In genomic region chr4:122334828-122335227, GRCh38 we compare ENCODE assay signal across 23 cellular contexts. TPM values are rescaled to one million over a fixed set of nuclear protein-coding genes. Genes with fewer than 3 reads are reported as not detected.
DNase-seq lines count a peak whose midpoint lies in the region; ATAC-seq and TF ChIP-seq lines count a peak whose summit lies in the region.
"Had no signal": no experiment of that assay in that cellular context is flagged by ENCODE, and none has a peak within 500 bp of the region (broad histone marks: within the 10 kb centered on the region; RNA-seq: fewer than 3 reads in every experiment).

No MANE protein-coding gene starts in this region.

- peaks cover 16% of the 10 kb centered on the region for H3K4me1 Mint-ChIP-seq in activated CD8-positive, alpha-beta T cell treated with anti-CD3 and anti-CD28 coated beads, Interleukin-2, amount 10 ng/mL, durations not matched to agents 7 days and 5 days (ENCODE audit: low read depth)
- no peaks in the 10 kb centered on the region for H3K4me1 Mint-ChIP-seq in activated CD8-positive, alpha-beta T cell treated with anti-CD3 and anti-CD28 coated beads for 36 hours (ENCODE audit: low read depth)
- H3K4me1 Mint-ChIP-seq in stimulated activated effector memory CD8-positive, alpha-beta T cell treated with anti-CD3 and anti-CD28 coated beads, Interleukin-12 subunit alpha, Interleukin-12 subunit beta, amount 100 ng/mL, for 72 hours = peaks cover 9% of the 10 kb centered on the region
- H3K4me1 Mint-ChIP-seq in immature natural killer cell = no peaks in the 10 kb centered on the region

- H3K27ac Mint-ChIP-seq in activated CD8-positive, alpha-beta T cell treated with anti-CD3 and anti-CD28 coated beads, Interleukin-2, amount 10 ng/mL, durations not matched to agents 7 days and 5 days = no peak overlapping the region
- no peak overlapping the region for H3K27ac Mint-ChIP-seq in activated CD8-positive, alpha-beta T cell treated with anti-CD3 and anti-CD28 coated beads for 36 hours
- no peak overlapping the region for H3K27ac Mint-ChIP-seq in stimulated activated effector memory CD8-positive, alpha-beta T cell treated with anti-CD3 and anti-CD28 coated beads, Interleukin-12 subunit alpha, Interleukin-12 subunit beta, amount 100 ng/mL, for 72 hours
- no peak overlapping the region for H3K27ac Mint-ChIP-seq in immature natural killer cell
- H3K27ac Mint-ChIP-seq: CD4-positive, CD25-positive, alpha-beta regulatory T cell; CD8-positive, alpha-beta memory T cell; HFFc6 had no signal

- peaks cover 38% of the 10 kb centered on the region for H3K36me3 Mint-ChIP-seq in activated CD8-positive, alpha-beta T cell treated with anti-CD3 and anti-CD28 coated beads, Interleukin-2, amount 10 ng/mL, durations not matched to agents 7 days and 5 days (ENCODE audit: low read depth)
- peaks cover 22% of the 10 kb centered on the region for H3K36me3 Mint-ChIP-seq in activated CD8-positive, alpha-beta T cell treated with anti-CD3 and anti-CD28 coated beads for 36 hours (ENCODE audit: low read depth)
- peaks cover 72% of the 10 kb centered on the region for H3K36me3 Mint-ChIP-seq in stimulated activated effector memory CD8-positive, alpha-beta T cell treated with anti-CD3 and anti-CD28 coated beads, Interleukin-12 subunit alpha, Interleukin-12 subunit beta, amount 100 ng/mL, for 72 hours
- H3K36me3 Mint-ChIP-seq in immature natural killer cell = peaks cover 27 to 52% (median 35%) of the 10 kb centered on the region in 3 donors

- intact Hi-C loops in activated CD8-positive, alpha-beta T cell treated with anti-CD3 and anti-CD28 coated beads for 36 hours (cut with micrococcal nuclease) = no loop called here

- CTCF ChIA-PET in activated CD8-positive, alpha-beta T cell treated with anti-CD3 and anti-CD28 coated beads, Interleukin-2, amount 10 ng/mL, durations not matched to agents 7 days and 5 days (lab: Charles Lee) = interaction anchor here (0.7 kb wide), 1 partner anchor 384 kb away, joined by 3 read pairs; no protein-coding TSS in a partner anchor
- CTCF ChIA-PET in activated CD8-positive, alpha-beta T cell treated with anti-CD3 and anti-CD28 coated beads for 36 hours (lab: Charles Lee) = no interaction called here

- POLR2A ChIA-PET in activated CD8-positive, alpha-beta T cell treated with anti-CD3 and anti-CD28 coated beads, Interleukin-2, amount 10 ng/mL, durations not matched to agents 7 days and 5 days (lab: Charles Lee) = no interaction called here
- POLR2A ChIA-PET in activated CD8-positive, alpha-beta T cell treated with anti-CD3 and anti-CD28 coated beads for 36 hours (lab: Charles Lee) = no interaction called here

- peak; percentile 33 for ATAC-seq in activated CD8-positive, alpha-beta T cell treated with anti-CD3 and anti-CD28 coated beads, Interleukin-2, amount 10 ng/mL, durations not matched to agents 7 days and 5 days
- no peak for ATAC-seq in activated CD8-positive, alpha-beta T cell treated with anti-CD3 and anti-CD28 coated beads for 36 hours
- peak; percentile 37 for ATAC-seq in stimulated activated effector memory CD8-positive, alpha-beta T cell treated with anti-CD3 and anti-CD28 coated beads, Interleukin-12 subunit alpha, Interleukin-12 subunit beta, amount 100 ng/mL, for 72 hours
- ATAC-seq: GM12878, HCT116 had no signal

- no peaks in the 10 kb centered on the region for H3K9me3 Mint-ChIP-seq in activated CD8-positive, alpha-beta T cell treated with anti-CD3 and anti-CD28 coated beads, Interleukin-2, amount 10 ng/mL, durations not matched to agents 7 days and 5 days (ENCODE audit: insufficient read depth)
- H3K9me3 Mint-ChIP-seq in activated CD8-positive, alpha-beta T cell treated with anti-CD3 and anti-CD28 coated beads for 36 hours = no peaks in the 10 kb centered on the region
- no peaks in the 10 kb centered on the region for H3K9me3 Mint-ChIP-seq in stimulated activated effector memory CD8-positive, alpha-beta T cell treated with anti-CD3 and anti-CD28 coated beads, Interleukin-12 subunit alpha, Interleukin-12 subunit beta, amount 100 ng/mL, for 72 hours
- no peaks in the 10 kb centered on the region for H3K9me3 Mint-ChIP-seq in immature natural killer cell
- H3K9me3 Mint-ChIP-seq: CD8-positive, alpha-beta memory T cell; HFFc6 had no signal

- no peak for TF ChIP-seq CTCF in activated CD8-positive, alpha-beta T cell treated with anti-CD3 and anti-CD28 coated beads for 36 hours (IDR thresholded peaks at IDR 0.05)

- DNase-seq in activated CD8-positive, alpha-beta T cell treated with anti-CD3 and anti-CD28 coated beads, Interleukin-2, amount 10 ng/mL, durations not matched to agents 7 days and 5 days = no peak
- DNase-seq in activated CD8-positive, alpha-beta T cell treated with anti-CD3 and anti-CD28 coated beads for 36 hours = no peak
- peak; percentile 21 for DNase-seq in Jurkat, Clone E6-1 (ENCODE audit: low read depth, low spot score)
- peak; percentile 1 for DNase-seq in KBM-7
- no peak for DNase-seq in stimulated activated effector memory CD8-positive, alpha-beta T cell treated with anti-CD3 and anti-CD28 coated beads, Interleukin-12 subunit alpha, Interleukin-12 subunit beta, amount 100 ng/mL, for 72 hours (ENCODE audit: low spot score in 2 of 2)
- no peak for DNase-seq in immature natural killer cell
- DNase-seq: ACHN; BE2C; C1 segment of cervical spinal cord; CD4-positive, CD25-positive, alpha-beta regulatory T cell; CD8-positive, alpha-beta memory T cell; COR-L47; DMS 273 treated with DMSO at 0.1 percent for 48 hours; DMS53; DND-41; EL; GOT3; H7; HFFc6 had no signal

- H3K4me3 ChIP-seq in Jurkat, Clone E6-1 (ENCODE audit: low read length) = no peak overlapping the region
- H3K4me3 ChIP-seq: GM12878 had no signal

- in situ Hi-C loops in KBM-7 (cut with MboI; ENCODE audit: low pct_unique_long_range_greater_than_20kb, low sequenced_read_pairs) = no loop called here

- H3K27me3 Mint-ChIP-seq in activated CD8-positive, alpha-beta T cell treated with anti-CD3 and anti-CD28 coated beads, Interleukin-2, amount 10 ng/mL, durations not matched to agents 7 days and 5 days (ENCODE audit: low read depth) = no peaks in the 10 kb centered on the region
- no peaks in the 10 kb centered on the region for H3K27me3 Mint-ChIP-seq in activated CD8-positive, alpha-beta T cell treated with anti-CD3 and anti-CD28 coated beads for 36 hours
- no peaks in the 10 kb centered on the region for H3K27me3 Mint-ChIP-seq in immature natural killer cell (ENCODE audit: low read depth in 3 of 3)
- H3K27me3 Mint-ChIP-seq: CD4-positive, CD25-positive, alpha-beta regulatory T cell; CD8-positive, alpha-beta memory T cell had no signal

- H3K4me3 Mint-ChIP-seq in activated CD8-positive, alpha-beta T cell treated with anti-CD3 and anti-CD28 coated beads, Interleukin-2, amount 10 ng/mL, durations not matched to agents 7 days and 5 days = no peak overlapping the region
- H3K4me3 Mint-ChIP-seq in activated CD8-positive, alpha-beta T cell treated with anti-CD3 and anti-CD28 coated beads for 36 hours = no peak overlapping the region
- no peak overlapping the region for H3K4me3 Mint-ChIP-seq in stimulated activated effector memory CD8-positive, alpha-beta T cell treated with anti-CD3 and anti-CD28 coated beads, Interleukin-12 subunit alpha, Interleukin-12 subunit beta, amount 100 ng/mL, for 72 hours
- no peak overlapping the region for H3K4me3 Mint-ChIP-seq in immature natural killer cell
- H3K4me3 Mint-ChIP-seq: CD4-positive, CD25-positive, alpha-beta regulatory T cell; CD8-positive, alpha-beta memory T cell; HFFc6 had no signal

RNA-seq across cellular contexts. Expression of gene ADAD1, which starts 44.0 kb away (rescaled TPM):
- not detected for total RNA-seq in activated CD8-positive, alpha-beta T cell treated with anti-CD3 and anti-CD28 coated beads, Interleukin-2, amount 10 ng/mL, durations not matched to agents 7 days and 5 days
- not detected for total RNA-seq in activated CD8-positive, alpha-beta T cell treated with anti-CD3 and anti-CD28 coated beads for 36 hours
- polyA plus RNA-seq in Jurkat, Clone E6-1 (2012; ENCODE audit: insufficient read depth, insufficient read length) = not detected
- not detected for polyA plus RNA-seq in immature natural killer cell
- total RNA-seq: CD4-positive, CD25-positive, alpha-beta regulatory T cell; CD8-positive, alpha-beta memory T cell; G401; GM12878; H7; HFFc6; HT1080 had no signal
- polyA plus RNA-seq: CD4-positive, CD25-positive, alpha-beta regulatory T cell; CD8-positive, alpha-beta memory T cell; GM12878 had no signal

Comparison
In these comparisons a context has a peak if more than half of its experiments do, and no peak if none do; other contexts are left out.
1. DNase-seq: peak in Jurkat, Clone E6-1 (single experiment) and KBM-7 (single experiment); none in activated CD8-positive, alpha-beta T cell treated with anti-CD3 and anti-CD28 coated beads, Interleukin-2, amount 10 ng/mL, durations not matched to agents 7 days and 5 days (single experiment), activated CD8-positive, alpha-beta T cell treated with anti-CD3 and anti-CD28 coated beads for 36 hours (single experiment), stimulated activated effector memory CD8-positive, alpha-beta T cell treated with anti-CD3 and anti-CD28 coated beads, Interleukin-12 subunit alpha, Interleukin-12 subunit beta, amount 100 ng/mL, for 72 hours (0 of 2) and immature natural killer cell (0 of 3).